Comparison of ENCODE assay signal across 19 cellular contexts in the genomic region with DNA sequence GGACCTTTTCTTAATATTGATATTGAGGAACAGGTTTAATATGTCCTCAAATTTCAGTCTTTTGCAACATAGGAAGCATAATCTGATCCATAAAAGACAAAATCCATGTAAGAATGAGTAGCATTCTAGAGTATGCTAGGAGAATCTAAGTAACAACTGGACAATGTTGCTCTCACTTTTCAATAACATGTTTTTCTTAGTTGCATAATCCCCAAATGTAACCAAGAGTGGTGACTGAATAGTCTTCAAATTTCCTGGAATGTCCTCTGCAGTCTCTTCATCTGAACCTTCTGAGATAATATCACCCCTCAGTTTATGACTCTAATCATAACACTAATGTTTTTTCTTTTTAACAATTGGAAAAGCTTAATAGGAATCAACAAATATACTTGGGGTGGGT.
"Had no signal": no experiment of that assay in that cellular context is flagged by ENCODE, and none has a peak within 500 bp of the region (broad histone marks: within the 10 kb centered on the region; RNA-seq: fewer than 3 reads in every experiment).

No MANE protein-coding gene starts in this region.

- H3K36me3 ChIP-seq: gastrocnemius medialis, heart right ventricle, pancreas, transverse colon had no signal

- H3K4me1 ChIP-seq: gastrocnemius medialis, heart right ventricle, pancreas, transverse colon had no signal

- ATAC-seq: activated CD8-positive, alpha-beta T cell treated with anti-CD3 and anti-CD28 coated beads, Interleukin-2, amount 10 ng/mL, durations not matched to agents 7 days and 5 days; esophagus mucosa; mucosa of descending colon; naive thymus-derived CD8-positive, alpha-beta T cell; pancreas had no signal

- H3K9me3 ChIP-seq: gastrocnemius medialis, mucosa of descending colon, pancreas, transverse colon had no signal

- H3K27ac Mint-ChIP-seq: activated CD4-positive, alpha-beta T cell treated with anti-CD3 and anti-CD28 coated beads, Interleukin-2, amount 10 ng/mL, durations not matched to agents 24 days and 14 days; activated CD8-positive, alpha-beta T cell treated with anti-CD3 and anti-CD28 coated beads, Interleukin-2, amount 10 ng/mL, durations not matched to agents 7 days and 5 days; activated naive CD4-positive, alpha-beta T cell treated with anti-CD3 and anti-CD28 coated beads, Interleukin-2, amount 50 U/mL, for 24 hours; naive thymus-derived CD8-positive, alpha-beta T cell had no signal

- H3K27ac ChIP-seq: gastrocnemius medialis, heart right ventricle, pancreas, transverse colon had no signal

- H3K27me3 ChIP-seq: gastrocnemius medialis, heart right ventricle, pancreas, transverse colon had no signal

- H3K4me3 Mint-ChIP-seq: activated B cell treated with CpG ODN at 0.5 μM for 24 hours; activated CD4-positive, alpha-beta T cell treated with anti-CD3 and anti-CD28 coated beads, Interleukin-2, amount 10 ng/mL, durations not matched to agents 24 days and 14 days; activated CD8-positive, alpha-beta T cell treated with anti-CD3 and anti-CD28 coated beads, Interleukin-2, amount 10 ng/mL, durations not matched to agents 7 days and 5 days; activated naive CD4-positive, alpha-beta T cell treated with anti-CD3 and anti-CD28 coated beads, Interleukin-2, amount 50 U/mL, for 24 hours; naive thymus-derived CD8-positive, alpha-beta T cell had no signal

- H3K36me3 Mint-ChIP-seq: activated naive CD4-positive, alpha-beta T cell treated with anti-CD3 and anti-CD28 coated beads, Interleukin-2, amount 50 U/mL, for 24 hours; naive thymus-derived CD8-positive, alpha-beta T cell had no signal

- DNase-seq: activated B cell treated with CpG ODN at 0.5 μM for 24 hours; activated CD4-positive, alpha-beta T cell treated with anti-CD3 and anti-CD28 coated beads, Interleukin-2, amount 10 ng/mL, durations not matched to agents 24 days and 14 days; activated CD8-positive, alpha-beta memory T cell treated with anti-CD3 and anti-CD28 coated beads, Interleukin-2, amount 50 U/mL, for 4 hours; activated CD8-positive, alpha-beta T cell treated with anti-CD3 and anti-CD28 coated beads, Interleukin-2, amount 10 ng/mL, durations not matched to agents 7 days and 5 days; activated effector memory CD4-positive, alpha-beta T cell treated with anti-CD3 and anti-CD28 coated beads, Interleukin-2, amount 50 U/mL, for 16 hours; activated T-cell treated with anti-CD3 and anti-CD28 coated beads, Interleukin-2, amount 50 U/mL, for 48 hours; gastrocnemius medialis; heart right ventricle; mucosa of descending colon; naive thymus-derived CD8-positive, alpha-beta T cell; pancreas; stimulated activated CD4-positive, alpha-beta T cell treated with anti-CD3 and anti-CD28 coated beads, Interleukin-15, amount 100 ng/mL, for 24 hours; stimulated activated CD4-positive, alpha-beta T cell treated with anti-CD3 and anti-CD28 coated beads, Interleukin-4, amount 100 ng/mL, for 24 hours; stimulated activated naive CD4-positive, alpha-beta T cell; transverse colon had no signal

- FAIRE-seq: colon, pancreas, TTC549 had no signal

- H3K9me3 Mint-ChIP-seq: activated B cell treated with CpG ODN at 0.5 μM for 24 hours; activated CD4-positive, alpha-beta T cell treated with anti-CD3 and anti-CD28 coated beads, Interleukin-2, amount 10 ng/mL, durations not matched to agents 24 days and 14 days; activated naive CD4-positive, alpha-beta T cell treated with anti-CD3 and anti-CD28 coated beads, Interleukin-2, amount 50 U/mL, for 24 hours had no signal

- H3K27me3 Mint-ChIP-seq: activated B cell treated with CpG ODN at 0.5 μM for 24 hours had no signal

- H3K4me1 Mint-ChIP-seq: activated CD4-positive, alpha-beta T cell treated with anti-CD3 and anti-CD28 coated beads, Interleukin-2, amount 10 ng/mL, durations not matched to agents 24 days and 14 days; activated naive CD4-positive, alpha-beta T cell treated with anti-CD3 and anti-CD28 coated beads, Interleukin-2, amount 50 U/mL, for 24 hours had no signal

- H3K4me3 ChIP-seq: gastrocnemius medialis, heart right ventricle, mucosa of descending colon, pancreas, transverse colon had no signal
